Comparison of ENCODE assay signal across 22 cellular contexts in genomic region chr15:37217567-37217966, GRCh38.
"Had no signal": no experiment of that assay in that cellular context is flagged by ENCODE, and none has a peak within 500 bp of the region (broad histone marks: within the 10 kb centered on the region; RNA-seq: fewer than 3 reads in every experiment).

No MANE protein-coding gene starts in this region.

- H3K4me1 ChIP-seq: left ventricle myocardium inferior, upper lobe of left lung had no signal

- H3K4me3 Mint-ChIP-seq: activated CD4-positive, alpha-beta memory T cell treated with anti-CD3 and anti-CD28 coated beads for 36 hours; activated CD4-positive, alpha-beta T cell treated with anti-CD3 and anti-CD28 coated beads for 36 hours; activated naive CD4-positive, alpha-beta T cell treated with anti-CD3 and anti-CD28 coated beads, Interleukin-2, amount 10 ng/mL, durations not matched to agents 7 days and 5 days; activated T-cell treated with anti-CD3 and anti-CD28 coated beads, Interleukin-2, amount 50 U/mL, for 72 hours; natural killer cell had no signal

- H3K27ac Mint-ChIP-seq: activated CD4-positive, alpha-beta memory T cell treated with anti-CD3 and anti-CD28 coated beads for 36 hours; activated CD4-positive, alpha-beta T cell treated with anti-CD3 and anti-CD28 coated beads for 36 hours; activated naive CD4-positive, alpha-beta T cell treated with anti-CD3 and anti-CD28 coated beads, Interleukin-2, amount 10 ng/mL, durations not matched to agents 7 days and 5 days; activated T-cell treated with anti-CD3 and anti-CD28 coated beads, Interleukin-2, amount 50 U/mL, for 72 hours; natural killer cell had no signal

- H3K27me3 Mint-ChIP-seq: activated CD4-positive, alpha-beta memory T cell treated with anti-CD3 and anti-CD28 coated beads for 36 hours; activated CD4-positive, alpha-beta T cell treated with anti-CD3 and anti-CD28 coated beads for 36 hours; activated naive CD4-positive, alpha-beta T cell treated with anti-CD3 and anti-CD28 coated beads, Interleukin-2, amount 10 ng/mL, durations not matched to agents 7 days and 5 days had no signal

- H3K9me3 ChIP-seq: neutrophil, pancreas, upper lobe of left lung had no signal

- DNase-seq: activated CD4-positive, alpha-beta memory T cell treated with anti-CD3 and anti-CD28 coated beads for 36 hours; activated CD4-positive, alpha-beta T cell treated with anti-CD3 and anti-CD28 coated beads for 36 hours; activated effector memory CD4-positive, alpha-beta T cell treated with anti-CD3 and anti-CD28 coated beads, Interleukin-2, amount 50 U/mL, for 16 hours; activated naive CD4-positive, alpha-beta T cell treated with anti-CD3 and anti-CD28 coated beads, Interleukin-2, amount 10 ng/mL, durations not matched to agents 7 days and 5 days; activated T-cell treated with anti-CD3 and anti-CD28 coated beads, Interleukin-2, amount 50 U/mL, for 72 hours; amygdala; cerebellar nuclear complex; foreskin keratinocyte; kidney; left ventricle myocardium inferior; mammary epithelial cell; midbrain; natural killer cell; pancreas; right cardiac atrium; stimulated activated CD4-positive, alpha-beta T cell treated with anti-CD3 and anti-CD28 coated beads, Interleukin-12 subunit alpha, Interleukin-12 subunit beta, amount 100 ng/mL, for 4 hours; stimulated activated CD4-positive, alpha-beta T cell treated with anti-CD3 and anti-CD28 coated beads, Interleukin-4, amount 100 ng/mL, for 4 hours; stimulated activated naive CD8-positive, alpha-beta T cell treated with anti-CD3 and anti-CD28 coated beads, Interleukin-15, Interleukin-2, amounts not matched to agents 100 U/mL and 50 U/mL, for 24 hours; T-helper 9 cell; upper lobe of left lung had no signal

- H3K4me3 ChIP-seq: coronary artery, left ventricle myocardium inferior, pancreas, upper lobe of left lung had no signal

- H3K27ac ChIP-seq: coronary artery, foreskin keratinocyte, left ventricle myocardium inferior, neutrophil, pancreas, upper lobe of left lung had no signal

- H3K27me3 ChIP-seq: foreskin keratinocyte, neutrophil, pancreas, upper lobe of left lung had no signal

- H3K4me1 Mint-ChIP-seq: activated CD4-positive, alpha-beta T cell treated with anti-CD3 and anti-CD28 coated beads for 36 hours; activated naive CD4-positive, alpha-beta T cell treated with anti-CD3 and anti-CD28 coated beads, Interleukin-2, amount 10 ng/mL, durations not matched to agents 7 days and 5 days; natural killer cell had no signal

- ATAC-seq: activated CD4-positive, alpha-beta T cell treated with anti-CD3 and anti-CD28 coated beads for 36 hours; activated T-cell treated with anti-CD3 and anti-CD28 coated beads, Interleukin-2, amount 50 U/mL, for 72 hours; foreskin keratinocyte; natural killer cell; pancreas; right cardiac atrium; stimulated activated naive CD8-positive, alpha-beta T cell treated with anti-CD3 and anti-CD28 coated beads, Interleukin-15, Interleukin-2, amounts not matched to agents 100 U/mL and 50 U/mL, for 24 hours had no signal

- H3K36me3 ChIP-seq: left ventricle myocardium inferior, neutrophil, pancreas, upper lobe of left lung had no signal

- H3K36me3 Mint-ChIP-seq: activated CD4-positive, alpha-beta memory T cell treated with anti-CD3 and anti-CD28 coated beads for 36 hours; activated naive CD4-positive, alpha-beta T cell treated with anti-CD3 and anti-CD28 coated beads, Interleukin-2, amount 10 ng/mL, durations not matched to agents 7 days and 5 days; natural killer cell had no signal
